9 cellular contexts compared by ENCODE assay signal in genomic region chr1:88701275-88701674, GRCh38.
A peak's percentile ranks its signal among the peaks of the same experiment; 100 is the strongest.
DNase-seq lines count a peak whose midpoint lies in the region; ATAC-seq and FAIRE-seq lines count a peak whose summit lies in the region.
"Had no signal": no experiment of that assay in that cellular context is flagged by ENCODE, and none has a peak within 500 bp of the region (broad histone marks: within the 10 kb centered on the region; RNA-seq: fewer than 3 reads in every experiment).

No MANE protein-coding gene starts in this region.

- peak; percentile 87 for FAIRE-seq in endometrium (lab: Jason Lieb, UNC)
- FAIRE-seq: colon had no signal

- ATAC-seq in GM21360 (IDR thresholded peaks at IDR 0.05; ENCODE audit: unreplicated experiment) (peak; percentile 89), HG03439 (IDR thresholded peaks at IDR 0.05; ENCODE audit: unreplicated experiment) (peak; percentile 70)

- peak; percentile 3 for DNase-seq in Ammon's horn (ENCODE audit: low spot score)
- no peak for DNase-seq in DMS53 treated with DMSO at 0.1 percent for 48 hours (lab: John Stamatoyannopoulos, UW; ENCODE audit: unreplicated experiment)
- no peak for DNase-seq in NCI-H510A treated with DMSO at 0.1 percent for 48 hours (lab: John Stamatoyannopoulos, UW)
- DNase-seq in NCI-H446 treated with DMSO at 0.1 percent for 48 hours (lab: John Stamatoyannopoulos, UW) = no peak
- no peak for DNase-seq in NCI-H2029 treated with DMSO at 0.1 percent for 48 hours (lab: John Stamatoyannopoulos, UW)
